In genomic region chr11:125512106-125512505, GRCh38 we compare ENCODE assay signal across 28 cellular contexts. TPM values are rescaled to one million over a fixed set of nuclear protein-coding genes. Genes with fewer than 3 reads are reported as not detected.
A peak's percentile ranks its signal among the peaks of the same experiment; 100 is the strongest.
DNase-seq lines count a peak whose midpoint lies in the region; ATAC-seq, FAIRE-seq and TF ChIP-seq lines count a peak whose summit lies in the region.
"Had no signal": no experiment of that assay in that cellular context is flagged by ENCODE, and none has a peak within 500 bp of the region (broad histone marks: within the 10 kb centered on the region; RNA-seq: fewer than 3 reads in every experiment).

No MANE protein-coding gene starts in this region.

- no peak overlapping the region for H3K4me3 ChIP-seq in BLaER1
- H3K4me3 ChIP-seq: ascending aorta, gastrocnemius medialis, HAP-1, SK-N-MC had no signal

- peaks cover 62% of the 10 kb centered on the region for H3K4me1 ChIP-seq in BLaER1
- H3K4me1 ChIP-seq: ascending aorta, gastrocnemius medialis had no signal

- peaks cover 1% of the 10 kb centered on the region for H3K9me3 Mint-ChIP-seq in activated naive CD8-positive, alpha-beta T cell treated with anti-CD3 and anti-CD28 coated beads for 36 hours
- peaks cover 0 to 2% of the 10 kb centered on the region in 2 donors for H3K9me3 Mint-ChIP-seq in natural killer cell
- H3K9me3 Mint-ChIP-seq: activated CD4-positive, alpha-beta memory T cell treated with anti-CD3 and anti-CD28 coated beads, Interleukin-2, amount 10 ng/mL, durations not matched to agents 7 days and 5 days; activated naive CD8-positive, alpha-beta T cell treated with anti-CD3 and anti-CD28 coated beads, Interleukin-2, amount 10 ng/mL, durations not matched to agents 7 days and 5 days had no signal

- TF ChIP-seq CTCF in natural killer cell (IDR thresholded peaks at IDR 0.05) = no peak

- ATAC-seq in natural killer cell (peak; percentile 56 to 74 (median 58)), HG02642 (IDR thresholded peaks at IDR 0.05; ENCODE audit: poor library complexity, unreplicated experiment) (no peak), GM19351 (IDR thresholded peaks at IDR 0.05; ENCODE audit: unreplicated experiment) (no peak)
- ATAC-seq: gastrocnemius medialis; HepG2; PC-3; stimulated activated naive CD8-positive, alpha-beta T cell treated with anti-CD3 and anti-CD28 coated beads, Interleukin-15, Interleukin-2, amounts not matched to agents 100 U/mL and 50 U/mL, for 24 hours had no signal

- H3K27ac ChIP-seq in BLaER1 = no peak overlapping the region
- H3K27ac ChIP-seq: ascending aorta, gastrocnemius medialis, SK-N-MC had no signal

- H3K9me3 ChIP-seq in BLaER1 = peaks cover 11% of the 10 kb centered on the region
- H3K9me3 ChIP-seq: ascending aorta, gastrocnemius medialis had no signal

- intact Hi-C loops in natural killer cell (cut with micrococcal nuclease) = loop anchor here (5.0 kb wide), 4 partner anchors 55 to 820 kb away; partner anchors contain the start of genes EI24, HYLS1 and TMEM218

- peak; percentile 76 for FAIRE-seq in GM12892 (lab: Jason Lieb, UNC)
- FAIRE-seq: colon, GM18507, HepG2 had no signal

- no peaks in the 10 kb centered on the region for H3K36me3 ChIP-seq in BLaER1
- H3K36me3 ChIP-seq: ascending aorta, gastrocnemius medialis, HAP-1 had no signal

- peaks cover 4% of the 10 kb centered on the region for H3K36me3 Mint-ChIP-seq in activated naive CD8-positive, alpha-beta T cell treated with anti-CD3 and anti-CD28 coated beads for 36 hours
- no peaks in the 10 kb centered on the region for H3K36me3 Mint-ChIP-seq in natural killer cell
- H3K36me3 Mint-ChIP-seq: activated naive CD8-positive, alpha-beta T cell treated with anti-CD3 and anti-CD28 coated beads, Interleukin-2, amount 10 ng/mL, durations not matched to agents 7 days and 5 days had no signal

- no peak overlapping the region for H3K9ac ChIP-seq in BLaER1

- peak overlapping the region; percentile 34 for H3K27ac Mint-ChIP-seq in activated naive CD8-positive, alpha-beta T cell treated with anti-CD3 and anti-CD28 coated beads for 36 hours
- H3K27ac Mint-ChIP-seq in natural killer cell = peak overlapping the region; percentile 90 to 99
- H3K27ac Mint-ChIP-seq: activated CD4-positive, alpha-beta memory T cell treated with anti-CD3 and anti-CD28 coated beads, Interleukin-2, amount 10 ng/mL, durations not matched to agents 7 days and 5 days; activated naive CD8-positive, alpha-beta T cell treated with anti-CD3 and anti-CD28 coated beads, Interleukin-2, amount 10 ng/mL, durations not matched to agents 7 days and 5 days had no signal

- H3K27me3 ChIP-seq in BLaER1 = no peaks in the 10 kb centered on the region
- H3K27me3 ChIP-seq: ascending aorta, gastrocnemius medialis had no signal

- no peaks in the 10 kb centered on the region for H4K20me1 ChIP-seq in BLaER1

- no peak for DNase-seq in GM12892 (ENCODE audit: insufficient read length)
- DNase-seq in activated naive CD8-positive, alpha-beta T cell treated with anti-CD3 and anti-CD28 coated beads for 36 hours = no peak
- DNase-seq in natural killer cell = peak; percentile 58
- DNase-seq in RPMI8226 = no peak
- DNase-seq: activated CD4-positive, alpha-beta memory T cell treated with anti-CD3 and anti-CD28 coated beads, Interleukin-2, amount 10 ng/mL, durations not matched to agents 7 days and 5 days; activated CD4-positive, alpha-beta T cell treated with anti-CD3 and anti-CD28 coated beads for 1 hour; activated naive CD8-positive, alpha-beta T cell treated with anti-CD3 and anti-CD28 coated beads, Interleukin-2, amount 10 ng/mL, durations not matched to agents 7 days and 5 days; AML-193; COR-L47; DND-41; gastrocnemius medialis; Kasumi-1; MV-4-11; NCI-H1436; NCI-H2081 treated with DMSO at 0.1 percent for 48 hours; NCI-H226; NCI-H526 treated with DMSO at 0.1 percent for 48 hours; PC-3; stimulated activated naive CD8-positive, alpha-beta T cell treated with anti-CD3 and anti-CD28 coated beads, Interleukin-15, Interleukin-2, amounts not matched to agents 100 U/mL and 50 U/mL, for 24 hours had no signal

- no peak overlapping the region for H3K4me3 Mint-ChIP-seq in activated naive CD8-positive, alpha-beta T cell treated with anti-CD3 and anti-CD28 coated beads for 36 hours
- peak overlapping the region; percentile 70 for H3K4me3 Mint-ChIP-seq in natural killer cell
- H3K4me3 Mint-ChIP-seq: activated CD4-positive, alpha-beta memory T cell treated with anti-CD3 and anti-CD28 coated beads, Interleukin-2, amount 10 ng/mL, durations not matched to agents 7 days and 5 days; activated naive CD8-positive, alpha-beta T cell treated with anti-CD3 and anti-CD28 coated beads, Interleukin-2, amount 10 ng/mL, durations not matched to agents 7 days and 5 days had no signal

- peak overlapping the region; percentile 24; the same call in 1 of the 2 replicates for H3K4me2 ChIP-seq in BLaER1

- H3K4me1 Mint-ChIP-seq in activated naive CD8-positive, alpha-beta T cell treated with anti-CD3 and anti-CD28 coated beads for 36 hours = peaks cover 50% of the 10 kb centered on the region
- peaks cover 59 to 63% of the 10 kb centered on the region in 2 donors for H3K4me1 Mint-ChIP-seq in natural killer cell

- no peak for TF ChIP-seq POLR2A in GM12892 (IDR thresholded peaks at IDR 0.05; ENCODE audit: low read depth, low read length)

- H3K27me3 Mint-ChIP-seq in activated naive CD8-positive, alpha-beta T cell treated with anti-CD3 and anti-CD28 coated beads for 36 hours = no peaks in the 10 kb centered on the region
- no peaks in the 10 kb centered on the region for H3K27me3 Mint-ChIP-seq in natural killer cell (ENCODE audit: low read depth in 2 of 2)
- H3K27me3 Mint-ChIP-seq: activated naive CD8-positive, alpha-beta T cell treated with anti-CD3 and anti-CD28 coated beads, Interleukin-2, amount 10 ng/mL, durations not matched to agents 7 days and 5 days had no signal

RNA-seq across cellular contexts. Expression of gene FEZ1, which starts 16.0 kb away (rescaled TPM):
- 10.6 TPM for polyA plus RNA-seq in GM12892 (2012; ENCODE audit: missing spikeins)
- total RNA-seq in activated naive CD8-positive, alpha-beta T cell treated with anti-CD3 and anti-CD28 coated beads for 36 hours = 1 to 10 TPM; 3.0 to 4.7 TPM
- 100 to 1,000 TPM in 1 of 3 donors, 10 to 100 TPM in 2; 41.4 to 110 (median 56.2) TPM for total RNA-seq in natural killer cell
- total RNA-seq: HepG2 had no signal
- polyA plus RNA-seq: HepG2 had no signal

RNA-seq across cellular contexts. Expression of gene EI24, which starts 57.2 kb away (rescaled TPM):
- polyA plus RNA-seq in GM12892 (2012; ENCODE audit: missing spikeins) = 43.3 TPM
- 10 to 100 TPM; 71.4 to 72.5 TPM for total RNA-seq in activated naive CD8-positive, alpha-beta T cell treated with anti-CD3 and anti-CD28 coated beads for 36 hours
- 10 to 100 TPM; 19.5 to 30.0 (median 20.2) TPM for total RNA-seq in natural killer cell

Comparison
In these comparisons a context has a peak if more than half of its experiments do, and no peak if none do; other contexts are left out.
1. ATAC-seq: peak in natural killer cell (3 of 3); none in HG02642 (single experiment) and GM19351 (single experiment).
2. RNA of gene FEZ1, which starts 16.0 kb away (total RNA-seq): 41.4 to 110 TPM in natural killer cell; 3.0 to 4.7 TPM in activated naive CD8-positive, alpha-beta T cell treated with anti-CD3 and anti-CD28 coated beads for 36 hours; every median in the first group is over 4 times any median in the second.